15 cellular contexts compared by ENCODE assay signal in the genomic region with DNA sequence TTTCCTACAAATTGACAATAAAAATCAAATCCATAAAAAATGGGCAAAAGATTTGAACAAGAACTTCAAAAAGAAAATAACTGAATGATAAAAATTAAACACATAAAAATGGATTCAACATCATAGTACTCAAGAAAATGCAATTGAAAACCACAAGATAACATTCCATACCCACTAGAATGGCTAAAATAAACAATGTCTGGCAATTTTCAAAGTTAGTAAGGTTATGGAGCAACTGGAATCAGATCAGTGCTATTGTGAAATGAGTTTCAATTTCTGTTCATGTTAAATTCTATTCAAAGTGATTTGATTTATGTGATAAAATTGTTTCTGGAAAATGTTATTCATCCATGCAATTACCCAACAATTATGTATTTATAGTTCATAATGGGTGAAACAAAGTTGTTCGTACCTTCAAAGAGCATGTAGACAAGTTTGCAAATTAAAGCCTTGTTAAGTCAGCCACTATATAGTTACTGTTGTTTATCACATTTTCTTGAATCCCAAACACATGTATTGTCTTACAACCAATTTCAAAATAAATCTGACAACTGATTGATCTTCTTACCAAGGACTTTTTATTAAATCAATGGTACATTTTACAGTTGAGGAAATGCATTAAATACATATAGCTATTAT.
A peak's percentile ranks its signal among the peaks of the same experiment; 100 is the strongest.
DNase-seq lines count a peak whose midpoint lies in the region; ATAC-seq lines count a peak whose summit lies in the region.
"Had no signal": no experiment of that assay in that cellular context is flagged by ENCODE, and none has a peak within 500 bp of the region (broad histone marks: within the 10 kb centered on the region; RNA-seq: fewer than 3 reads in every experiment).

No MANE protein-coding gene starts in this region.

- no peak for ATAC-seq in HG03045 (IDR thresholded peaks at IDR 0.05; ENCODE audit: unreplicated experiment)
- ATAC-seq: activated CD8-positive, alpha-beta T cell treated with anti-CD3 and anti-CD28 coated beads for 36 hours; heart left ventricle had no signal

- DNase-seq in Daoy (ENCODE audit: low read depth), result peak; percentile 21
- DNase-seq in NCI-H226, result peak; percentile 66
- peak; percentile 64 for DNase-seq in dedifferentiated amniotic fluid mesenchymal stem cell (ENCODE audit: extremely low spot score)
- DNase-seq in lung microvascular endothelial cell (ENCODE audit: low read depth in 2 of 2), result peak; percentile 1 to 4
- DNase-seq in CD1c-positive myeloid dendritic cell (ENCODE audit: extremely low spot score), result no peak
- no peak for DNase-seq in NCI-H774 (lab: John Stamatoyannopoulos, UW)
- DNase-seq in DMS53 treated with DMSO at 0.1 percent for 48 hours (lab: John Stamatoyannopoulos, UW; ENCODE audit: unreplicated experiment), result no peak
- DNase-seq: activated CD8-positive, alpha-beta T cell treated with anti-CD3 and anti-CD28 coated beads for 36 hours; anterior cingulate cortex; effector CD8-positive, alpha-beta T cell; heart left ventricle; NCI-H1417 treated with DMSO at 0.1 percent for 48 hours; NCI-H446 treated with DMSO at 0.1 percent for 48 hours; stimulated activated CD4-positive, alpha-beta T cell treated with anti-CD3 and anti-CD28 coated beads, Interleukin-15, amount 100 ng/mL, for 24 hours had no signal

Comparison
In these comparisons a context has a peak if more than half of its experiments do, and no peak if none do; other contexts are left out.
1. DNase-seq: peak in Daoy (single experiment), NCI-H226 (single experiment), dedifferentiated amniotic fluid mesenchymal stem cell (single experiment) and lung microvascular endothelial cell (2 of 2); none in CD1c-positive myeloid dendritic cell (single experiment), NCI-H774 (single experiment) and DMS53 treated with DMSO at 0.1 percent for 48 hours (single experiment).